ENCODE assay signal across 10 cellular contexts in genomic region chr4:138113819-138114415, GRCh38.
DNase-seq lines count a peak whose midpoint lies in the region; ATAC-seq and TF ChIP-seq lines count a peak whose summit lies in the region.
"Had no signal": no experiment of that assay in that cellular context is flagged by ENCODE, and none has a peak within 500 bp of the region (broad histone marks: within the 10 kb centered on the region; RNA-seq: fewer than 3 reads in every experiment).

No MANE protein-coding gene starts in this region.

- H3K4me1 ChIP-seq in cardiac muscle cell (ENCODE audit: low read depth) = peaks cover 13% of the 10 kb centered on the region

- H3K27ac Mint-ChIP-seq in glutamatergic neuron (ENCODE audit: unreplicated experiment) = no peak overlapping the region

- intact Hi-C loops in left ventricle myocardium superior (cut with micrococcal nuclease) = no loop called here

- H3K4me1 Mint-ChIP-seq in glutamatergic neuron (ENCODE audit: low read depth, unreplicated experiment) = peaks cover 12% of the 10 kb centered on the region

- peak overlapping the region; percentile 4 for H3K27ac ChIP-seq in cardiac muscle cell
- H3K27ac ChIP-seq: brain microvascular endothelial cell had no signal

- no peaks in the 10 kb centered on the region for H3K36me3 Mint-ChIP-seq in glutamatergic neuron (ENCODE audit: unreplicated experiment)

- H3K9me3 Mint-ChIP-seq in glutamatergic neuron (ENCODE audit: unreplicated experiment) = no peaks in the 10 kb centered on the region

- ATAC-seq in left ventricle myocardium superior (no peak), HG03135 (IDR thresholded peaks at IDR 0.05; ENCODE audit: unreplicated experiment) (peak; percentile 35)

- H3K27me3 ChIP-seq in cardiac muscle cell = no peaks in the 10 kb centered on the region
- H3K27me3 ChIP-seq: brain microvascular endothelial cell had no signal

- no peaks in the 10 kb centered on the region for H3K36me3 ChIP-seq in cardiac muscle cell
- H3K36me3 ChIP-seq: brain microvascular endothelial cell had no signal

- no peak overlapping the region for H3K4me3 Mint-ChIP-seq in glutamatergic neuron (ENCODE audit: unreplicated experiment)

- H3K4me3 ChIP-seq in cardiac muscle cell = no peak overlapping the region

- no peaks in the 10 kb centered on the region for H3K9me3 ChIP-seq in cardiac muscle cell (ENCODE audit: low read depth)

- no peaks in the 10 kb centered on the region for H3K27me3 Mint-ChIP-seq in glutamatergic neuron (ENCODE audit: unreplicated experiment)

- peak in 1 of 2 donors; percentile 54 for DNase-seq in cardiac muscle cell (ENCODE audit: low read depth in 1 of 2, low spot score in 1 of 2)
- no peak for DNase-seq in left ventricle myocardium superior
- DNase-seq in astrocyte of the hippocampus (ENCODE audit: low read depth, low spot score) = peak; percentile 24
- no peak for DNase-seq in mucosa of gallbladder (ENCODE audit: low spot score)
- no peak for DNase-seq in retina
- DNase-seq in glutamatergic neuron = no peak
- DNase-seq in NCI-H2107 (lab: John Stamatoyannopoulos, UW) = no peak
- DNase-seq: brain microvascular endothelial cell, NCI-H510A treated with DMSO at 0.1 percent for 48 hours had no signal

- no peak for TF ChIP-seq CTCF in cardiac muscle cell (IDR thresholded peaks at IDR 0.05; ENCODE audit: low read depth, low read length)
- TF ChIP-seq CTCF in glutamatergic neuron (IDR thresholded peaks at IDR 0.05; ENCODE audit: partially characterized antibody, unreplicated experiment) = no peak
